1 cellular context compared by ENCODE assay signal in the genomic region with DNA sequence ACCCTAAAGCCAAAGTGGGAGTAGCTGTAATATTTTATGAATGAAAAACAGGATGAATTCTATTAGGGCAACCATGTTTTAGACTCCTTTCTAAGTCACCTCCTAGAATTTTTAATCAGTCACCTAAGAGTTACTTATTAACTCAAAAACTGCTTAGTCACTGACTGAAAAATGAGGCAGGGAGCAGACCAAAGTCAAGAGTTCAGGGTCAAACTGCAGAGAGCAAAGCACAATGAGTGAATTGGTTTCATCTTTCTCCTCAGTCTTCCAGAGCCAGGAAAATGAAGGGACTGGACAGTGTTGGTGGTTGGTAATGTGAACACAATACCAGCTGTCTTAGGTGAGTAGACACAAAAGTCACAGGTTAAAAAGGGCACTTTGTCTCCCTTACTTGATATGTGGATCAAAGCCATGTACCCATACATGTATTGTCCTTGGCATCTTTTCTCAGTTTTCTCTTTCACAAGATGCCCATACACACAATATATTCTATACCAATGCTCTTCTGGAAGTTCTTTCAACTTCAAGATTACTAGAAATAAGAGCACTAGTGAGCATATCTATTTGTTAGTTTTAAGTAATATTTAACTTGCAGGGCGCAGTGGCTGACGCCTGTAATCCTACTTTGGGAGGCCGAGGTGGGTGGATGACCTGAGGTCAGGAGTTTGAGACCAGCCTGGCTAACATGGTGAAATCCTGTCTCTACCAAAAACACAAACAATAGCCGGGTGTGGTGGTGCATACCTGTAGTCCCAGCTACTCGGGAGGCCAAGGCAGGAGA.
TF ChIP-seq lines count a peak whose summit lies in the region.

No MANE protein-coding gene starts in this region.

TF ChIP-seq in HepG2, 621 proteins besides CTCF, POLR2A, EP300 and RAD21 (continued from another document and continues in another):
- TF ChIP-seq, protein P1, sequence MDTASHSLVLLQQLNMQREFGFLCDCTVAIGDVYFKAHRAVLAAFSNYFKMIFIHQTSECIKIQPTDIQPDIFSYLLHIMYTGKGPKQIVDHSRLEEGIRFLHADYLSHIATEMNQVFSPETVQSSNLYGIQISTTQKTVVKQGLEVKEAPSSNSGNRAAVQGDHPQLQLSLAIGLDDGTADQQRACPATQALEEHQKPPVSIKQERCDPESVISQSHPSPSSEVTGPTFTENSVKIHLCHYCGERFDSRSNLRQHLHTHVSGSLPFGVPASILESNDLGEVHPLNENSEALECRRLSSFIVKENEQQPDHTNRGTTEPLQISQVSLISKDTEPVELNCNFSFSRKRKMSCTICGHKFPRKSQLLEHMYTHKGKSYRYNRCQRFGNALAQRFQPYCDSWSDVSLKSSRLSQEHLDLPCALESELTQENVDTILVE (CRISPR knock-in tag; IDR thresholded peaks at IDR 0.05): no peak
- TF ChIP-seq GTF3A (CRISPR knock-in tag; conservative IDR thresholded peaks at IDR 0.05) (no peak), SCMH1 (CRISPR knock-in tag; IDR thresholded peaks at IDR 0.05; ENCODE audit: borderline replicate concordance) (no peak), SALL1 (CRISPR knock-in tag; IDR thresholded peaks at IDR 0.05) (peak; percentile 74), ZNF124 (CRISPR knock-in tag; IDR thresholded peaks at IDR 0.05) (no peak; the same call in 1 of the 2 replicates), NFE2L2 (IDR thresholded peaks at IDR 0.05; ENCODE audit: low read length) (peak; percentile 100), TBX2 (CRISPR knock-in tag; IDR thresholded peaks at IDR 0.05; ENCODE audit: borderline replicate concordance) (peak; percentile 78), CREM (IDR thresholded peaks at IDR 0.05) (peak; percentile 79), CREM (CRISPR knock-in tag; IDR thresholded peaks at IDR 0.05) (no peak), CBX1 (IDR thresholded peaks at IDR 0.05; ENCODE audit: low read depth) (no peak), U2AF1 (optimal IDR thresholded peaks at IDR 0.05; ENCODE audit: low read depth, low read length) (no peak), PCBP2 (optimal IDR thresholded peaks at IDR 0.05; ENCODE audit: low read depth, low read length, poor library complexity, severe bottlenecking) (no peak), MIER2 (CRISPR knock-in tag; IDR thresholded peaks at IDR 0.05) (peak; percentile 64; the same call in 1 of the 2 replicates), MAFF (IDR thresholded peaks at IDR 0.05; ENCODE audit: low read depth, low read length) (peak; percentile 86), ZNF83 (CRISPR knock-in tag; IDR thresholded peaks at IDR 0.05; ENCODE audit: borderline replicate concordance) (no peak), MTF1 (CRISPR knock-in tag; IDR thresholded peaks at IDR 0.05) (no peak), ZNF431 (CRISPR knock-in tag; IDR thresholded peaks at IDR 0.05; ENCODE audit: borderline replicate concordance, low read depth) (no peak), ZSCAN21 (CRISPR knock-in tag; IDR thresholded peaks at IDR 0.05; ENCODE audit: borderline replicate concordance) (no peak), FOXA1 (IDR thresholded peaks at IDR 0.05) (no peak), FOXA1 (CRISPR knock-in tag; IDR thresholded peaks at IDR 0.05) (no peak), TOPORS (CRISPR knock-in tag; IDR thresholded peaks at IDR 0.05) (no peak), SALL2 (CRISPR knock-in tag; IDR thresholded peaks at IDR 0.05) (no peak), EEA1 (CRISPR knock-in tag; IDR thresholded peaks at IDR 0.05; ENCODE audit: borderline replicate concordance) (no peak)
- TF ChIP-seq, protein P2, sequence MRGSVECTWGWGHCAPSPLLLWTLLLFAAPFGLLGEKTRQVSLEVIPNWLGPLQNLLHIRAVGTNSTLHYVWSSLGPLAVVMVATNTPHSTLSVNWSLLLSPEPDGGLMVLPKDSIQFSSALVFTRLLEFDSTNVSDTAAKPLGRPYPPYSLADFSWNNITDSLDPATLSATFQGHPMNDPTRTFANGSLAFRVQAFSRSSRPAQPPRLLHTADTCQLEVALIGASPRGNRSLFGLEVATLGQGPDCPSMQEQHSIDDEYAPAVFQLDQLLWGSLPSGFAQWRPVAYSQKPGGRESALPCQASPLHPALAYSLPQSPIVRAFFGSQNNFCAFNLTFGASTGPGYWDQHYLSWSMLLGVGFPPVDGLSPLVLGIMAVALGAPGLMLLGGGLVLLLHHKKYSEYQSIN (CRISPR knock-in tag; IDR thresholded peaks at IDR 0.05; ENCODE audit: borderline replicate concordance): no peak
- TF ChIP-seq, protein P3, sequence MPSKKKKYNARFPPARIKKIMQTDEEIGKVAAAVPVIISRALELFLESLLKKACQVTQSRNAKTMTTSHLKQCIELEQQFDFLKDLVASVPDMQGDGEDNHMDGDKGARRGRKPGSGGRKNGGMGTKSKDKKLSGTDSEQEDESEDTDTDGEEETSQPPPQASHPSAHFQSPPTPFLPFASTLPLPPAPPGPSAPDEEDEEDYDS (CRISPR knock-in tag; IDR thresholded peaks at IDR 0.05): peak; percentile 60; the same call in 1 of the 2 replicates
- TF ChIP-seq, protein P4, sequence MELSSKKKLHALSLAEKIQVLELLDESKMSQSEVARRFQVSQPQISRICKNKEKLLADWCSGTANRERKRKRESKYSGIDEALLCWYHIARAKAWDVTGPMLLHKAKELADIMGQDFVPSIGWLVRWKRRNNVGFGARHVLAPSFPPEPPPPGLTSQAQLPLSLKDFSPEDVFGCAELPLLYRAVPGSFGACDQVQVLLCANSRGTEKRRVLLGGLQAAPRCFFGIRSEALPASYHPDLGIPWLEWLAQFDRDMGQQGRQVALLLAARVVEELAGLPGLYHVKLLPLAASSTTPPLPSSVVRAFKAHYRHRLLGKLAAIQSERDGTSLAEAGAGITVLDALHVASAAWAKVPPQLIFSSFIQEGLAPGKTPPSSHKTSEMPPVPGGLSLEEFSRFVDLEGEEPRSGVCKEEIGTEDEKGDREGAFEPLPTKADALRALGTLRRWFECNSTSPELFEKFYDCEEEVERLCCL (CRISPR knock-in tag; IDR thresholded peaks at IDR 0.05; ENCODE audit: borderline replicate concordance): no peak
- TF ChIP-seq, protein P5, sequence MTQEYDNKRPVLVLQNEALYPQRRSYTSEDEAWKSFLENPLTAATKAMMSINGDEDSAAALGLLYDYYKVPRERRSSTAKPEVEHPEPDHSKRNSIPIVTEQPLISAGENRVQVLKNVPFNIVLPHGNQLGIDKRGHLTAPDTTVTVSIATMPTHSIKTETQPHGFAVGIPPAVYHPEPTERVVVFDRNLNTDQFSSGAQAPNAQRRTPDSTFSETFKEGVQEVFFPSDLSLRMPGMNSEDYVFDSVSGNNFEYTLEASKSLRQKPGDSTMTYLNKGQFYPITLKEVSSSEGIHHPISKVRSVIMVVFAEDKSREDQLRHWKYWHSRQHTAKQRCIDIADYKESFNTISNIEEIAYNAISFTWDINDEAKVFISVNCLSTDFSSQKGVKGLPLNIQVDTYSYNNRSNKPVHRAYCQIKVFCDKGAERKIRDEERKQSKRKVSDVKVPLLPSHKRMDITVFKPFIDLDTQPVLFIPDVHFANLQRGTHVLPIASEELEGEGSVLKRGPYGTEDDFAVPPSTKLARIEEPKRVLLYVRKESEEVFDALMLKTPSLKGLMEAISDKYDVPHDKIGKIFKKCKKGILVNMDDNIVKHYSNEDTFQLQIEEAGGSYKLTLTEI (CRISPR knock-in tag; conservative IDR thresholded peaks at IDR 0.05): no peak
- TF ChIP-seq, protein P6, sequence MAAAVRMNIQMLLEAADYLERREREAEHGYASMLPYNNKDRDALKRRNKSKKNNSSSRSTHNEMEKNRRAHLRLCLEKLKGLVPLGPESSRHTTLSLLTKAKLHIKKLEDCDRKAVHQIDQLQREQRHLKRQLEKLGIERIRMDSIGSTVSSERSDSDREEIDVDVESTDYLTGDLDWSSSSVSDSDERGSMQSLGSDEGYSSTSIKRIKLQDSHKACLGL (CRISPR knock-in tag; IDR thresholded peaks at IDR 0.05): no peak
- TF ChIP-seq, protein P7, sequence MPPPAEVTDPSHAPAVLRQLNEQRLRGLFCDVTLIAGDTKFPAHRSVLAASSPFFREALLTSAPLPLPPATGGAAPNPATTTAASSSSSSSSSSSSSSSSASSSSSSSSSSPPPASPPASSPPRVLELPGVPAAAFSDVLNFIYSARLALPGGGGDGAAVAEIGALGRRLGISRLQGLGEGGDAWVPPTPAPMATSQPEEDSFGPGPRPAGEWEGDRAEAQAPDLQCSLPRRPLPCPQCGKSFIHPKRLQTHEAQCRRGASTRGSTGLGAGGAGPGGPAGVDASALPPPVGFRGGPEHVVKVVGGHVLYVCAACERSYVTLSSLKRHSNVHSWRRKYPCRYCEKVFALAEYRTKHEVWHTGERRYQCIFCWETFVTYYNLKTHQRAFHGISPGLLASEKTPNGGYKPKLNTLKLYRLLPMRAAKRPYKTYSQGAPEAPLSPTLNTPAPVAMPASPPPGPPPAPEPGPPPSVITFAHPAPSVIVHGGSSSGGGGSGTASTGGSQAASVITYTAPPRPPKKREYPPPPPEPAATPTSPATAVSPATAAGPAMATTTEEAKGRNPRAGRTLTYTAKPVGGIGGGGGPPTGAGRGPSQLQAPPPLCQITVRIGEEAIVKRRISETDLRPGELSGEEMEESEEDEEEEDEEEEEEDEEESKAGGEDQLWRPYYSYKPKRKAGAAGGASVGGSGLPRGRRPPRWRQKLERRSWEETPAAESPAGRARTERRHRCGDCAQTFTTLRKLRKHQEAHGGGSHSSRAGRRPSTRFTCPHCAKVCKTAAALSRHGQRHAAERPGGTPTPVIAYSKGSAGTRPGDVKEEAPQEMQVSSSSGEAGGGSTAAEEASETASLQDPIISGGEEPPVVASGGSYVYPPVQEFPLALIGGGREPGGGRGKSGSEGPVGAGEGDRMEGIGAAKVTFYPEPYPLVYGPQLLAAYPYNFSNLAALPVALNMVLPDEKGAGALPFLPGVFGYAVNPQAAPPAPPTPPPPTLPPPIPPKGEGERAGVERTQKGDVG (CRISPR knock-in tag; IDR thresholded peaks at IDR 0.05; ENCODE audit: borderline replicate concordance): no peak
- TF ChIP-seq, protein P8, sequence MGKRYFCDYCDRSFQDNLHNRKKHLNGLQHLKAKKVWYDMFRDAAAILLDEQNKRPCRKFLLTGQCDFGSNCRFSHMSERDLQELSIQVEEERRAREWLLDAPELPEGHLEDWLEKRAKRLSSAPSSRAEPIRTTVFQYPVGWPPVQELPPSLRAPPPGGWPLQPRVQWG (CRISPR knock-in tag; IDR thresholded peaks at IDR 0.05; ENCODE audit: borderline replicate concordance, low read depth): no peak
- TF ChIP-seq, protein P9, sequence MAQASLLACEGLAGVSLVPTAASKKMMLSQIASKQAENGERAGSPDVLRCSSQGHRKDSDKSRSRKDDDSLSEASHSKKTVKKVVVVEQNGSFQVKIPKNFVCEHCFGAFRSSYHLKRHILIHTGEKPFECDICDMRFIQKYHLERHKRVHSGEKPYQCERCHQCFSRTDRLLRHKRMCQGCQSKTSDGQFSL (CRISPR knock-in tag; IDR thresholded peaks at IDR 0.05): no peak
- TF ChIP-seq, protein P10, sequence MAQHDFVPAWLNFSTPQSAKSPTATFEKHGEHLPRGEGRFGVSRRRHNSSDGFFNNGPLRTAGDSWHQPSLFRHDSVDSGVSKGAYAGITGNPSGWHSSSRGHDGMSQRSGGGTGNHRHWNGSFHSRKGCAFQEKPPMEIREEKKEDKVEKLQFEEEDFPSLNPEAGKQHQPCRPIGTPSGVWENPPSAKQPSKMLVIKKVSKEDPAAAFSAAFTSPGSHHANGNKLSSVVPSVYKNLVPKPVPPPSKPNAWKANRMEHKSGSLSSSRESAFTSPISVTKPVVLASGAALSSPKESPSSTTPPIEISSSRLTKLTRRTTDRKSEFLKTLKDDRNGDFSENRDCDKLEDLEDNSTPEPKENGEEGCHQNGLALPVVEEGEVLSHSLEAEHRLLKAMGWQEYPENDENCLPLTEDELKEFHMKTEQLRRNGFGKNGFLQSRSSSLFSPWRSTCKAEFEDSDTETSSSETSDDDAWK (CRISPR knock-in tag; IDR thresholded peaks at IDR 0.05): no peak
- TF ChIP-seq, protein P11, sequence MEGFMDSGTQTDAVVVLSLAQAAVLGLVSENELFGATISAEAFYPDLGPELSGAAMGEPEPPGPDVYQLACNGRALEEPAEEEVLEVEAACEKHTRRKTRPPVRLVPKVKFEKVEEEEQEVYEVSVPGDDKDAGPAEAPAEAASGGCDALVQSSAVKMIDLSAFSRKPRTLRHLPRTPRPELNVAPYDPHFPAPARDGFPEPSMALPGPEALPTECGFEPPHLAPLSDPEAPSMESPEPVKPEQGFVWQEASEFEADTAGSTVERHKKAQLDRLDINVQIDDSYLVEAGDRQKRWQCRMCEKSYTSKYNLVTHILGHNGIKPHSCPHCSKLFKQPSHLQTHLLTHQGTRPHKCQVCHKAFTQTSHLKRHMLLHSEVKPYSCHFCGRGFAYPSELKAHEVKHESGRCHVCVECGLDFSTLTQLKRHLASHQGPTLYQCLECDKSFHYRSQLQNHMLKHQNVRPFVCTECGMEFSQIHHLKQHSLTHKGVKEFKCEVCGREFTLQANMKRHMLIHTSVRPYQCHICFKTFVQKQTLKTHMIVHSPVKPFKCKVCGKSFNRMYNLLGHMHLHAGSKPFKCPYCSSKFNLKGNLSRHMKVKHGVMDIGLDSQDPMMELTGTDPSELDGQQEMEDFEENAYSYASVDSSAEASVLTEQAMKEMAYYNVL (CRISPR knock-in tag; IDR thresholded peaks at IDR 0.05; ENCODE audit: borderline replicate concordance): peak; percentile 86; the same call in 1 of the 2 replicates
- TF ChIP-seq, protein P12, sequence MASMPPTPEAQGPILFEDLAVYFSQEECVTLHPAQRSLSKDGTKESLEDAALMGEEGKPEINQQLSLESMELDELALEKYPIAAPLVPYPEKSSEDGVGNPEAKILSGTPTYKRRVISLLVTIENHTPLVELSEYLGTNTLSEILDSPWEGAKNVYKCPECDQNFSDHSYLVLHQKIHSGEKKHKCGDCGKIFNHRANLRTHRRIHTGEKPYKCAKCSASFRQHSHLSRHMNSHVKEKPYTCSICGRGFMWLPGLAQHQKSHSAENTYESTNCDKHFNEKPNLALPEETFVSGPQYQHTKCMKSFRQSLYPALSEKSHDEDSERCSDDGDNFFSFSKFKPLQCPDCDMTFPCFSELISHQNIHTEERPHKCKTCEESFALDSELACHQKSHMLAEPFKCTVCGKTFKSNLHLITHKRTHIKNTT (CRISPR knock-in tag; IDR thresholded peaks at IDR 0.05): no peak
- TF ChIP-seq, protein P13, sequence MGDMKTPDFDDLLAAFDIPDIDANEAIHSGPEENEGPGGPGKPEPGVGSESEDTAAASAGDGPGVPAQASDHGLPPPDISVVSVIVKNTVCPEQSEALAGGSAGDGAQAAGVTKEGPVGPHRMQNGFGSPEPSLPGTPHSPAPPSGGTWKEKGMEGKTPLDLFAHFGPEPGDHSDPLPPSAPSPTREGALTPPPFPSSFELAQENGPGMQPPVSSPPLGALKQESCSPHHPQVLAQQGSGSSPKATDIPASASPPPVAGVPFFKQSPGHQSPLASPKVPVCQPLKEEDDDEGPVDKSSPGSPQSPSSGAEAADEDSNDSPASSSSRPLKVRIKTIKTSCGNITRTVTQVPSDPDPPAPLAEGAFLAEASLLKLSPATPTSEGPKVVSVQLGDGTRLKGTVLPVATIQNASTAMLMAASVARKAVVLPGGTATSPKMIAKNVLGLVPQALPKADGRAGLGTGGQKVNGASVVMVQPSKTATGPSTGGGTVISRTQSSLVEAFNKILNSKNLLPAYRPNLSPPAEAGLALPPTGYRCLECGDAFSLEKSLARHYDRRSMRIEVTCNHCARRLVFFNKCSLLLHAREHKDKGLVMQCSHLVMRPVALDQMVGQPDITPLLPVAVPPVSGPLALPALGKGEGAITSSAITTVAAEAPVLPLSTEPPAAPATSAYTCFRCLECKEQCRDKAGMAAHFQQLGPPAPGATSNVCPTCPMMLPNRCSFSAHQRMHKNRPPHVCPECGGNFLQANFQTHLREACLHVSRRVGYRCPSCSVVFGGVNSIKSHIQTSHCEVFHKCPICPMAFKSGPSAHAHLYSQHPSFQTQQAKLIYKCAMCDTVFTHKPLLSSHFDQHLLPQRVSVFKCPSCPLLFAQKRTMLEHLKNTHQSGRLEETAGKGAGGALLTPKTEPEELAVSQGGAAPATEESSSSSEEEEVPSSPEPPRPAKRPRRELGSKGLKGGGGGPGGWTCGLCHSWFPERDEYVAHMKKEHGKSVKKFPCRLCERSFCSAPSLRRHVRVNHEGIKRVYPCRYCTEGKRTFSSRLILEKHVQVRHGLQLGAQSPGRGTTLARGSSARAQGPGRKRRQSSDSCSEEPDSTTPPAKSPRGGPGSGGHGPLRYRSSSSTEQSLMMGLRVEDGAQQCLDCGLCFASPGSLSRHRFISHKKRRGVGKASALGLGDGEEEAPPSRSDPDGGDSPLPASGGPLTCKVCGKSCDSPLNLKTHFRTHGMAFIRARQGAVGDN (CRISPR knock-in tag; IDR thresholded peaks at IDR 0.05): no peak; the same call in 1 of the 2 replicates
